In genomic region chr12:3752096-3752709, GRCh38 we compare ENCODE assay signal across 8 cellular contexts. TPM values are rescaled to one million over a fixed set of nuclear protein-coding genes. Genes with fewer than 3 reads are reported as not detected.
DNase-seq lines count a peak whose midpoint lies in the region; ATAC-seq and TF ChIP-seq lines count a peak whose summit lies in the region.

No MANE protein-coding gene starts in this region.

- H3K4me3 ChIP-seq in heart left ventricle = peak overlapping the region; percentile 26 to 79 (median 58)
- H3K4me3 ChIP-seq in skeletal muscle satellite cell (ENCODE audit: low read length) = peak overlapping the region; percentile 69

- no peaks in the 10 kb centered on the region for H3K27me3 ChIP-seq in heart left ventricle
- no peaks in the 10 kb centered on the region for H3K27me3 ChIP-seq in skeletal muscle satellite cell (ENCODE audit: control insufficient read depth, insufficient read depth, low read length)

- H3K9ac ChIP-seq in skeletal muscle satellite cell (ENCODE audit: low read depth, low read length) = peak overlapping the region; percentile 92

- H3K4me1 ChIP-seq in heart left ventricle (peaks cover 0 to 37% (median 14%) of the 10 kb centered on the region in 12 donors), skeletal muscle satellite cell (ENCODE audit: control insufficient read depth, insufficient read depth, low read length) (peaks cover 24% of the 10 kb centered on the region)

- H3K4me2 ChIP-seq in skeletal muscle satellite cell (ENCODE audit: low read length) = peak overlapping the region; percentile 84

- peak; percentile 7 for DNase-seq in NCI-H82 treated with DMSO at 0.1 percent for 48 hours (lab: John Stamatoyannopoulos, UW; ENCODE audit: unreplicated experiment)
- DNase-seq in activated T-cell treated with anti-CD3 and anti-CD28 coated beads, Interleukin-2, amount 50 U/mL, for 48 hours = peak; percentile 75 to 82
- DNase-seq in heart left ventricle = peak; percentile 47 to 77 (median 67)
- DNase-seq in anterior cingulate cortex (lab: John Stamatoyannopoulos, UW) = no peak
- DNase-seq in NCI-H345 treated with DMSO at 0.1 percent for 48 hours (lab: John Stamatoyannopoulos, UW; ENCODE audit: unreplicated experiment) = no peak

- peak; percentile 60 for ATAC-seq in GM18505 (IDR thresholded peaks at IDR 0.05; ENCODE audit: unreplicated experiment)
- ATAC-seq in HG02759 (IDR thresholded peaks at IDR 0.05; ENCODE audit: unreplicated experiment) = peak; percentile 72
- peak; percentile 38 to 82 (median 72) for ATAC-seq in heart left ventricle

- peak; percentile 65 for TF ChIP-seq POLR2A in GM18505 (IDR thresholded peaks at IDR 0.05; ENCODE audit: borderline replicate concordance, extremely low read depth, insufficient read depth, insufficient read length)
- no peak for TF ChIP-seq POLR2A in heart left ventricle (IDR thresholded peaks at IDR 0.05)

- H3K9me3 ChIP-seq in heart left ventricle (no peaks in the 10 kb centered on the region), skeletal muscle satellite cell (replicated peaks; ENCODE audit: low read length) (no peaks in the 10 kb centered on the region)

- no peak for TF ChIP-seq CTCF in heart left ventricle (IDR thresholded peaks at IDR 0.05)

- peak overlapping the region in 11 of 12 donors; percentile 52 to 94 (median 74) for H3K27ac ChIP-seq in heart left ventricle

- H3K36me3 ChIP-seq in heart left ventricle = no peaks in the 10 kb centered on the region
- H3K36me3 ChIP-seq in skeletal muscle satellite cell (ENCODE audit: insufficient read depth, low read length) = no peaks in the 10 kb centered on the region

- 18 to 41% (median 30%) methylated on average over 16 to 18 of the region's 18 CpGs for WGBS in heart left ventricle, 4 donors

- intact Hi-C loops in heart left ventricle (cut with DNase I) = no loop called here

RNA-seq across cellular contexts. Expression of gene CRACR2A, which starts 0.7 kb away (rescaled TPM):
- 10 to 100 TPM in 1 of 9 donors, 1 to 10 TPM in 8; 2.9 to 14.1 (median 6.4) TPM for total RNA-seq in heart left ventricle
- polyA plus RNA-seq in heart left ventricle = 1 to 10 TPM; 1.0 to 3.1 TPM
- 13.5 and 19.5 TPM in 2 replicates for total RNA-seq in skeletal muscle satellite cell (2012; rRNA removed)

Comparison
In these comparisons a context has a peak if more than half of its experiments do, and no peak if none do; other contexts are left out.
1. DNase-seq: peak in NCI-H82 treated with DMSO at 0.1 percent for 48 hours (single experiment), activated T-cell treated with anti-CD3 and anti-CD28 coated beads, Interleukin-2, amount 50 U/mL, for 48 hours (2 of 2) and heart left ventricle (5 of 5); none in anterior cingulate cortex (0 of 58) and NCI-H345 treated with DMSO at 0.1 percent for 48 hours (single experiment).
2. Peak in every context shown above with its lines, with median percentiles within 50 percentile points of each other: ATAC-seq.